ENCODE assay signal across 15 cellular contexts in genomic region chr2:54259413-54260240, GRCh38.
DNase-seq lines count a peak whose midpoint lies in the region; ATAC-seq and TF ChIP-seq lines count a peak whose summit lies in the region.
"Had no signal": no experiment of that assay in that cellular context is flagged by ENCODE, and none has a peak within 500 bp of the region (broad histone marks: within the 10 kb centered on the region; RNA-seq: fewer than 3 reads in every experiment).

No MANE protein-coding gene starts in this region.

- DNase-seq in COLO668 (lab: John Stamatoyannopoulos, UW; ENCODE audit: unreplicated experiment): no peak
- no peak for DNase-seq in foreskin fibroblast
- DNase-seq in AML-193 (lab: John Stamatoyannopoulos, UW): no peak
- DNase-seq in stimulated activated CD4-positive, alpha-beta T cell treated with anti-CD3 and anti-CD28 coated beads, Interleukin-4, amount 100 ng/mL, for 4 hours: no peak
- DNase-seq: activated CD4-positive, alpha-beta T cell treated with anti-CD3 and anti-CD28 coated beads, Interleukin-2, amount 50 U/mL, for 1 hour; HFFc6; NCI-H1417 treated with DMSO at 0.1 percent for 48 hours; NCI-H524; Peyer's patch; T-helper 2 cell had no signal

- H3K4me3 ChIP-seq in foreskin fibroblast (ENCODE audit: low read depth in 1 of 2, low read length in 2 of 2): no peak overlapping the region
- H3K4me3 ChIP-seq: Peyer's patch had no signal

- no peak for TF ChIP-seq CTCF in foreskin fibroblast (IDR thresholded peaks at IDR 0.05; ENCODE audit: low read depth, low read length)

- ATAC-seq in GM18502 (IDR thresholded peaks at IDR 0.05; ENCODE audit: poor library complexity, unreplicated experiment) (peak; percentile 89), GM19468 (IDR thresholded peaks at IDR 0.05; ENCODE audit: extremely low read depth, unreplicated experiment) (peak; percentile 79), HG02884 (IDR thresholded peaks at IDR 0.05; ENCODE audit: unreplicated experiment) (peak; percentile 91), HG03571 (IDR thresholded peaks at IDR 0.05; ENCODE audit: unreplicated experiment) (peak; percentile 54)
- ATAC-seq: stimulated activated memory B cell treated with anti-CD40 and anti-IgM and Interleukin-4, amounts not matched to agents 10 μg/mL and 1 μg/mL and 100 μg/mL, for 72 hours had no signal
